Comparison of ENCODE assay signal across 1 cellular context in genomic region chr2:5121677-5122076, GRCh38.
TF ChIP-seq lines count a peak whose summit lies in the region.

No MANE protein-coding gene starts in this region.

TF ChIP-seq in GM23338, 12 proteins besides CTCF, POLR2A, EP300 and RAD21 (continued from another document):
- TF ChIP-seq, protein P1, sequence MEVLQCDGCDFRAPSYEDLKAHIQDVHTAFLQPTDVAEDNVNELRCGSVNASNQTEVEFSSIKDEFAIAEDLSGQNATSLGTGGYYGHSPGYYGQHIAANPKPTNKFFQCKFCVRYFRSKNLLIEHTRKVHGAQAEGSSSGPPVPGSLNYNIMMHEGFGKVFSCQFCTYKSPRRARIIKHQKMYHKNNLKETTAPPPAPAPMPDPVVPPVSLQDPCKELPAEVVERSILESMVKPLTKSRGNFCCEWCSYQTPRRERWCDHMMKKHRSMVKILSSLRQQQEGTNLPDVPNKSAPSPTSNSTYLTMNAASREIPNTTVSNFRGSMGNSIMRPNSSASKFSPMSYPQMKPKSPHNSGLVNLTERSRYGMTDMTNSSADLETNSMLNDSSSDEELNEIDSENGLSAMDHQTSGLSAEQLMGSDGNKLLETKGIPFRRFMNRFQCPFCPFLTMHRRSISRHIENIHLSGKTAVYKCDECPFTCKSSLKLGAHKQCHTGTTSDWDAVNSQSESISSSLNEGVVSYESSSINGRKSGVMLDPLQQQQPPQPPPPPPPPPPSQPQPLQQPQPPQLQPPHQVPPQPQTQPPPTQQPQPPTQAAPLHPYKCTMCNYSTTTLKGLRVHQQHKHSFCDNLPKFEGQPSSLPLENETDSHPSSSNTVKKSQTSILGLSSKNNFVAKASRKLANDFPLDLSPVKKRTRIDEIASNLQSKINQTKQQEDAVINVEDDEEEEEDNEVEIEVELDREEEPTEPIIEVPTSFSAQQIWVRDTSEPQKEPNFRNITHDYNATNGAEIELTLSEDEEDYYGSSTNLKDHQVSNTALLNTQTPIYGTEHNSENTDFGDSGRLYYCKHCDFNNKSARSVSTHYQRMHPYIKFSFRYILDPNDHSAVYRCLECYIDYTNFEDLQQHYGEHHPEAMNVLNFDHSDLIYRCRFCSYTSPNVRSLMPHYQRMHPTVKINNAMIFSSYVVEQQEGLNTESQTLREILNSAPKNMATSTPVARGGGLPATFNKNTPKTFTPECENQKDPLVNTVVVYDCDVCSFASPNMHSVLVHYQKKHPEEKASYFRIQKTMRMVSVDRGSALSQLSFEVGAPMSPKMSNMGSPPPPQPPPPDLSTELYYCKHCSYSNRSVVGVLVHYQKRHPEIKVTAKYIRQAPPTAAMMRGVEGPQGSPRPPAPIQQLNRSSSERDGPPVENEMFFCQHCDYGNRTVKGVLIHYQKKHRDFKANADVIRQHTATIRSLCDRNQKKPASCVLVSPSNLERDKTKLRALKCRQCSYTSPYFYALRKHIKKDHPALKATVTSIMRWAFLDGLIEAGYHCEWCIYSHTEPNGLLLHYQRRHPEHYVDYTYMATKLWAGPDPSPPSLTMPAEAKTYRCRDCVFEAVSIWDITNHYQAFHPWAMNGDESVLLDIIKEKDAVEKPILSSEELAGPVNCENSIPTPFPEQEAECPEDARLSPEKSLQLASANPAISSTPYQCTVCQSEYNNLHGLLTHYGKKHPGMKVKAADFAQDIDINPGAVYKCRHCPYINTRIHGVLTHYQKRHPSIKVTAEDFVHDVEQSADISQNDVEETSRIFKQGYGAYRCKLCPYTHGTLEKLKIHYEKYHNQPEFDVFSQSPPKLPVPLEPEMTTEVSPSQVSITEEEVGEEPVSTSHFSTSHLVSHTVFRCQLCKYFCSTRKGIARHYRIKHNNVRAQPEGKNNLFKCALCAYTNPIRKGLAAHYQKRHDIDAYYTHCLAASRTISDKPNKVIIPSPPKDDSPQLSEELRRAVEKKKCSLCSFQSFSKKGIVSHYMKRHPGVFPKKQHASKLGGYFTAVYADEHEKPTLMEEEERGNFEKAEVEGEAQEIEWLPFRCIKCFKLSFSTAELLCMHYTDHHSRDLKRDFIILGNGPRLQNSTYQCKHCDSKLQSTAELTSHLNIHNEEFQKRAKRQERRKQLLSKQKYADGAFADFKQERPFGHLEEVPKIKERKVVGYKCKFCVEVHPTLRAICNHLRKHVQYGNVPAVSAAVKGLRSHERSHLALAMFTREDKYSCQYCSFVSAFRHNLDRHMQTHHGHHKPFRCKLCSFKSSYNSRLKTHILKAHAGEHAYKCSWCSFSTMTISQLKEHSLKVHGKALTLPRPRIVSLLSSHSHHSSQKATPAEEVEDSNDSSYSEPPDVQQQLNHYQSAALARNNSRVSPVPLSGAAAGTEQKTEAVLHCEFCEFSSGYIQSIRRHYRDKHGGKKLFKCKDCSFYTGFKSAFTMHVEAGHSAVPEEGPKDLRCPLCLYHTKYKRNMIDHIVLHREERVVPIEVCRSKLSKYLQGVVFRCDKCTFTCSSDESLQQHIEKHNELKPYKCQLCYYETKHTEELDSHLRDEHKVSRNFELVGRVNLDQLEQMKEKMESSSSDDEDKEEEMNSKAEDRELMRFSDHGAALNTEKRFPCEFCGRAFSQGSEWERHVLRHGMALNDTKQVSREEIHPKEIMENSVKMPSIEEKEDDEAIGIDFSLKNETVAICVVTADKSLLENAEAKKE (CRISPR knock-in tag; IDR thresholded peaks at IDR 0.05), result no peak
- TF ChIP-seq STAT1 (IDR thresholded peaks at IDR 0.05; ENCODE audit: unreplicated experiment) (no peak), NANOG (IDR thresholded peaks at IDR 0.05; ENCODE audit: borderline replicate concordance) (no peak), JUNB (IDR thresholded peaks at IDR 0.05; ENCODE audit: unreplicated experiment) (no peak), ZNF114 (CRISPR knock-in tag; IDR thresholded peaks at IDR 0.05) (no peak), EZH2 (IDR thresholded peaks at IDR 0.05; ENCODE audit: low read depth, unreplicated experiment) (no peak), EZH2phosphoT487 (IDR thresholded peaks at IDR 0.05; ENCODE audit: unreplicated experiment) (no peak), POLR2AphosphoS5 (IDR thresholded peaks at IDR 0.05; ENCODE audit: low read depth) (no peak)
TF ChIP-seq in GM23338: peak in this region for 0.
